Comparison of ENCODE assay signal across 2 cellular contexts in the genomic region with DNA sequence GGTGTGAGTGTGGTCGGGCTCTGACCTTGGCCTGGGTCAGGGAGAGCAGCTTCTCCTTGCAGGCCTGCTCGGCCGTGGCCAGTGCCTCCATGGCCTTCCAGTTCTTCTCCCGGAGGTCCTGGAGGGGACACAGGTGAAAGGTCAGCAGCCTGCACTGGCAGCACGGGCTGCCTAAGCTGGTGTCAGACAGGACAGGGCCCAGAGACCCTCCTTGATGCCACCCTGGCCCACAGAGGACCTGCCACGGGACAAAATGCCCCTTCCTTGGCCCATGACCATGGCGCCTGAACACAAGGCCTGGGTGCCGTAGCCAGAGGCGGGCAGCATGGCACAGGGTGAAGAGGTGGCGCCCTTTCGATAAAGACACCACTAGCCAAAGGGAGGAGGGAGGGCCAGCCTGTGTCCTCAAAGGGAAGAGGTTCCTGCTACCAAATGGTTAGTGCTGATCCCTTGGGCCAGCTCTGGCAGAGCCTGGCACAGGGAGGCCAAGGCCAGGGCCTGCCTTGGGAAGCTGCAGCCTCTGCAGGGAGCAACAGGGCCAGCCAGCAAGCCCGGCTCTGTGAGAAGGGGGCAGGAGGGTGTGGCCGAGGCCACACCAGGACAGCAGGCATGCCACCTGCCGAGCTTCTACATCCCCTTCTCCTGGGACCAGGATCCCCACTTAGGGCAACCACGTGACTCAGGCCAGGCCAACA.
TF ChIP-seq lines count a peak whose summit lies in the region.

No MANE protein-coding gene starts in this region.

TF ChIP-seq in SK-N-SH, 30 proteins besides CTCF, POLR2A, EP300 and RAD21 (continued from another document):
- TF ChIP-seq FOSL2 (IDR thresholded peaks at IDR 0.05; ENCODE audit: borderline replicate concordance, low read depth) (no peak), TCF12 (IDR thresholded peaks at IDR 0.05) (no peak), YY1 (IDR thresholded peaks at IDR 0.05; ENCODE audit: low read depth) (no peak), TEAD4 (IDR thresholded peaks at IDR 0.05; ENCODE audit: borderline replicate concordance, insufficient read depth) (no peak), USF1 (IDR thresholded peaks at IDR 0.05; ENCODE audit: borderline replicate concordance, low read depth) (no peak), MXI1 (IDR thresholded peaks at IDR 0.05; ENCODE audit: low read depth, low read length) (no peak), CHD2 (IDR thresholded peaks at IDR 0.05; ENCODE audit: low read length, partially characterized antibody) (no peak), SMC3 (IDR thresholded peaks at IDR 0.05; ENCODE audit: low read depth, low read length) (no peak), NRF1 (IDR thresholded peaks at IDR 0.05; ENCODE audit: low read depth, low read length) (no peak)
TF ChIP-seq in SK-N-SH: peak in this region for 0.

TF ChIP-seq in SK-N-SH treated with all-trans-retinoic acid at 6 μM for 48 hours, 23 proteins besides CTCF, POLR2A, EP300 and RAD21 (continued from another document):
- no peak for TF ChIP-seq POU6F1 (CRISPR knock-in tag; IDR thresholded peaks at IDR 0.05; ENCODE audit: borderline replicate concordance, low read depth)
- no peak for TF ChIP-seq TOX (CRISPR knock-in tag; IDR thresholded peaks at IDR 0.05; ENCODE audit: borderline replicate concordance)
- no peak for TF ChIP-seq ISL1 (CRISPR knock-in tag; IDR thresholded peaks at IDR 0.05)
- no peak for TF ChIP-seq ZNF565 (CRISPR knock-in tag; conservative IDR thresholded peaks at IDR 0.05; ENCODE audit: low read depth)
- TF ChIP-seq ZNF8 (CRISPR knock-in tag; IDR thresholded peaks at IDR 0.05), result no peak
- TF ChIP-seq RARB (CRISPR knock-in tag; IDR thresholded peaks at IDR 0.05), result no peak
- TF ChIP-seq ZNF70 (CRISPR knock-in tag; IDR thresholded peaks at IDR 0.05), result no peak
- TF ChIP-seq BACH2 (CRISPR knock-in tag; IDR thresholded peaks at IDR 0.05; ENCODE audit: borderline replicate concordance), result no peak
- TF ChIP-seq TCF4 (CRISPR knock-in tag; IDR thresholded peaks at IDR 0.05; ENCODE audit: borderline replicate concordance), result no peak
- no peak for TF ChIP-seq SNAI2 (CRISPR knock-in tag; IDR thresholded peaks at IDR 0.05)
